In genomic region chr20:45328451-45328850, GRCh38 we compare ENCODE assay signal across 23 cellular contexts. TPM values are rescaled to one million over a fixed set of nuclear protein-coding genes. Genes with fewer than 3 reads are reported as not detected.
"Had no signal": no experiment of that assay in that cellular context is flagged by ENCODE, and none has a peak within 500 bp of the region (broad histone marks: within the 10 kb centered on the region; RNA-seq: fewer than 3 reads in every experiment).

No MANE protein-coding gene starts in this region.

- H3K9me3 Mint-ChIP-seq: activated CD4-positive, alpha-beta T cell treated with anti-CD3 and anti-CD28 coated beads, Interleukin-2, amount 10 ng/mL, durations not matched to agents 24 days and 14 days; activated naive CD4-positive, alpha-beta T cell treated with anti-CD3 and anti-CD28 coated beads for 36 hours; activated T-cell treated with anti-CD3 and anti-CD28 coated beads, Interleukin-2, amount 50 U/mL, for 4 hours; stimulated activated naive CD8-positive, alpha-beta T cell treated with anti-CD3 and anti-CD28 coated beads, Interleukin-15, Interleukin-2, amounts not matched to agents 100 ng/mL and 50 ng/mL, for 24 hours had no signal

- H3K4me3 ChIP-seq: body of pancreas, coronary artery, left lung, suprapubic skin, transverse colon, uterus had no signal

- H3K4me1 ChIP-seq: suprapubic skin, transverse colon, uterus had no signal

- H3K36me3 ChIP-seq: uterus had no signal

- H3K4me3 Mint-ChIP-seq: activated CD4-positive, alpha-beta T cell treated with anti-CD3 and anti-CD28 coated beads, Interleukin-2, amount 10 ng/mL, durations not matched to agents 24 days and 14 days; activated CD8-positive, alpha-beta T cell treated with anti-CD3 and anti-CD28 coated beads, Interleukin-2, amount 10 ng/mL, durations not matched to agents 7 days and 5 days; activated naive CD4-positive, alpha-beta T cell treated with anti-CD3 and anti-CD28 coated beads for 36 hours; activated T-cell treated with anti-CD3 and anti-CD28 coated beads, Interleukin-2, amount 50 U/mL, for 4 hours; stimulated activated naive CD8-positive, alpha-beta T cell treated with anti-CD3 and anti-CD28 coated beads, Interleukin-15, Interleukin-2, amounts not matched to agents 100 ng/mL and 50 ng/mL, for 24 hours had no signal

- H3K27ac Mint-ChIP-seq: activated CD4-positive, alpha-beta T cell treated with anti-CD3 and anti-CD28 coated beads, Interleukin-2, amount 10 ng/mL, durations not matched to agents 24 days and 14 days; activated CD8-positive, alpha-beta T cell treated with anti-CD3 and anti-CD28 coated beads, Interleukin-2, amount 10 ng/mL, durations not matched to agents 7 days and 5 days; activated naive CD4-positive, alpha-beta T cell treated with anti-CD3 and anti-CD28 coated beads for 36 hours; stimulated activated naive CD8-positive, alpha-beta T cell treated with anti-CD3 and anti-CD28 coated beads, Interleukin-15, Interleukin-2, amounts not matched to agents 100 ng/mL and 50 ng/mL, for 24 hours had no signal

- H3K27ac ChIP-seq: coronary artery, left lung, suprapubic skin, transverse colon, uterus had no signal

- ATAC-seq: activated CD8-positive, alpha-beta T cell treated with anti-CD3 and anti-CD28 coated beads, Interleukin-2, amount 10 ng/mL, durations not matched to agents 7 days and 5 days; activated T-cell treated with anti-CD3 and anti-CD28 coated beads, Interleukin-2, amount 50 U/mL, for 4 hours; body of pancreas; left lung had no signal

- H3K9me3 ChIP-seq: body of pancreas, left lung, suprapubic skin, transverse colon, uterus had no signal

- H3K27me3 ChIP-seq: body of pancreas, left lung, suprapubic skin, transverse colon, uterus had no signal

- H3K27me3 Mint-ChIP-seq: activated CD4-positive, alpha-beta T cell treated with anti-CD3 and anti-CD28 coated beads, Interleukin-2, amount 10 ng/mL, durations not matched to agents 24 days and 14 days; stimulated activated naive CD8-positive, alpha-beta T cell treated with anti-CD3 and anti-CD28 coated beads, Interleukin-15, Interleukin-2, amounts not matched to agents 100 ng/mL and 50 ng/mL, for 24 hours had no signal

- FAIRE-seq: keratinocyte had no signal

- DNase-seq: activated CD4-positive, alpha-beta T cell treated with anti-CD3 and anti-CD28 coated beads, Interleukin-2, amount 10 ng/mL, durations not matched to agents 24 days and 14 days; activated CD8-positive, alpha-beta memory T cell treated with anti-CD3 and anti-CD28 coated beads, Interleukin-2, amount 50 U/mL, for 4 hours; activated CD8-positive, alpha-beta T cell treated with anti-CD3 and anti-CD28 coated beads, Interleukin-2, amount 10 ng/mL, durations not matched to agents 7 days and 5 days; activated naive CD4-positive, alpha-beta T cell treated with anti-CD3 and anti-CD28 coated beads for 36 hours; activated T-cell treated with anti-CD3 and anti-CD28 coated beads, Interleukin-2, amount 50 U/mL, for 4 hours; foreskin melanocyte; hypothalamus; left lung; mammary epithelial cell; occipital lobe; transverse colon; uterus had no signal

RNA-seq across cellular contexts. Expression of gene SDC4, which starts 19.8 kb away (rescaled TPM):
- polyA plus RNA-seq: neural cell had no signal

RNA-seq across cellular contexts. Expression of gene MATN4, which starts 20.4 kb away (rescaled TPM):
- total RNA-seq: epithelial cell of proximal tubule, myocyte, occipital lobe, transverse colon had no signal
- polyA plus RNA-seq: keratinocyte, neural cell had no signal

RNA-seq across cellular contexts. Expression of gene RBPJL, which starts 21.8 kb away (rescaled TPM):
- total RNA-seq: activated CD4-positive, alpha-beta T cell treated with anti-CD3 and anti-CD28 coated beads, Interleukin-2, amount 10 ng/mL, durations not matched to agents 24 days and 14 days; activated CD8-positive, alpha-beta T cell treated with anti-CD3 and anti-CD28 coated beads, Interleukin-2, amount 10 ng/mL, durations not matched to agents 7 days and 5 days; activated naive CD4-positive, alpha-beta T cell treated with anti-CD3 and anti-CD28 coated beads for 36 hours; epithelial cell of proximal tubule; left lung; mammary epithelial cell; myocyte; occipital lobe; posterior vena cava; skeletal muscle tissue; suprapubic skin; T-helper 2 cell treated with Interferon-gamma antibody and Interleukin-4, amounts not matched to agents 100 ng/mL and 5 ng/mL, for 36 hours; transverse colon; uterus had no signal
- polyA plus RNA-seq: keratinocyte, mammary epithelial cell, neural cell had no signal

RNA-seq across cellular contexts. Expression of gene TP53TG5, which starts 49.7 kb away (rescaled TPM):
- total RNA-seq: activated T-cell treated with anti-CD3 and anti-CD28 coated beads, Interleukin-2, amount 50 U/mL, for 4 hours; body of pancreas; epithelial cell of proximal tubule; mammary epithelial cell; myocyte; occipital lobe; skeletal muscle tissue had no signal
- polyA plus RNA-seq: keratinocyte, mammary epithelial cell, neural cell had no signal
